In genomic region chr17:1179635-1180433, GRCh38 we compare ENCODE assay signal across 8 cellular contexts. TPM values are rescaled to one million over a fixed set of nuclear protein-coding genes. Genes with fewer than 3 reads are reported as not detected.
DNase-seq lines count a peak whose midpoint lies in the region; ATAC-seq and TF ChIP-seq lines count a peak whose summit lies in the region.

TSS of gene ABR (minus strand) at chr17:1179981. CDS start at chr17:1179727, 254 bp downstream.

- H3K9me3 ChIP-seq in AG04450 (ENCODE audit: control insufficient read depth, insufficient read depth, low read length) (no peaks in the 10 kb centered on the region), mesodermal cell (ENCODE audit: control insufficient read depth, low read length) (no peaks in the 10 kb centered on the region)

- CTCF ChIA-PET in AG04450 (lab: Charles Lee), result interaction anchor here (1.3 kb wide), 1 partner anchor 8 kb away, joined by 9 read pairs; no protein-coding TSS in a partner anchor

- 1 to 2% methylated on average over 31 to 60 of the region's 100 CpGs for WGBS in mesodermal cell (ENCODE audit: insufficient coverage in 2 of 2), 2 experiments

- peak within 1 kb of the TSS; percentile 81 for H3K4me3 ChIP-seq in AG04450 (ENCODE audit: low read depth, low read length)
- peak within 1 kb of the TSS; percentile 74 for H3K4me3 ChIP-seq in mesodermal cell (ENCODE audit: extremely low read depth, insufficient read depth, low read length, poor library complexity, severe bottlenecking)

- no peaks in the 10 kb centered on the region for H3K36me3 ChIP-seq in mesodermal cell (ENCODE audit: control insufficient read depth, insufficient read depth, low read length)

- no peak within 1 kb of the TSS for H3K27ac ChIP-seq in AG04450 (ENCODE audit: low read depth, low read length)
- H3K27ac ChIP-seq in mesodermal cell (ENCODE audit: low read depth, low read length, severe bottlenecking), result no peak within 1 kb of the TSS

- ATAC-seq in HG03521 (IDR thresholded peaks at IDR 0.05; ENCODE audit: unreplicated experiment), result peak; percentile 23
- peak; percentile 47 for ATAC-seq in stimulated activated effector memory CD8-positive, alpha-beta T cell treated with anti-CD3 and anti-CD28 coated beads, Interleukin-12 subunit alpha, Interleukin-12 subunit beta, amount 100 ng/mL, for 72 hours
- no peak for ATAC-seq in HG02610 (IDR thresholded peaks at IDR 0.05; ENCODE audit: unreplicated experiment)

- H3K27ac Mint-ChIP-seq in stimulated activated effector memory CD8-positive, alpha-beta T cell treated with anti-CD3 and anti-CD28 coated beads, Interleukin-12 subunit alpha, Interleukin-12 subunit beta, amount 100 ng/mL, for 72 hours, result peak within 1 kb of the TSS; percentile 67

- peaks cover 26% of the 10 kb centered on the region for H3K4me1 ChIP-seq in mesodermal cell (ENCODE audit: control insufficient read depth, insufficient read depth, low read length, poor library complexity, severe bottlenecking)

- no peaks in the 10 kb centered on the region for H3K36me3 Mint-ChIP-seq in stimulated activated effector memory CD8-positive, alpha-beta T cell treated with anti-CD3 and anti-CD28 coated beads, Interleukin-12 subunit alpha, Interleukin-12 subunit beta, amount 100 ng/mL, for 72 hours

- H3K27me3 ChIP-seq in AG04450 (ENCODE audit: control insufficient read depth, insufficient read depth, low read length), result no peaks in the 10 kb centered on the region

- no peaks in the 10 kb centered on the region for H3K9me3 Mint-ChIP-seq in stimulated activated effector memory CD8-positive, alpha-beta T cell treated with anti-CD3 and anti-CD28 coated beads, Interleukin-12 subunit alpha, Interleukin-12 subunit beta, amount 100 ng/mL, for 72 hours

- no peak for TF ChIP-seq CTCF in AG04450 (IDR thresholded peaks at IDR 0.05; ENCODE audit: low read depth, low read length)

- POLR2A ChIA-PET in AG04450 (lab: Yijun Ruan, JAX), result interaction anchor here (0.7 kb wide), 1 partner anchor 11 kb away, joined by 3 read pairs; no protein-coding TSS in a partner anchor

- peak within 1 kb of the TSS; percentile 65 for H3K4me3 Mint-ChIP-seq in stimulated activated effector memory CD8-positive, alpha-beta T cell treated with anti-CD3 and anti-CD28 coated beads, Interleukin-12 subunit alpha, Interleukin-12 subunit beta, amount 100 ng/mL, for 72 hours

- DNase-seq in AG04450 (ENCODE audit: low read depth, low spot score) (no peak), NOMO-1 treated with dmso at 0.1 percent for 144 hours (lab: John Stamatoyannopoulos, UW; ENCODE audit: unreplicated experiment) (no peak)
- peak; percentile 45 to 56 for DNase-seq in activated CD4-positive, alpha-beta T cell treated with anti-CD3 and anti-CD28 coated beads, Interleukin-2, amount 50 U/mL, for 4 hours
- DNase-seq in effector CD8-positive, alpha-beta T cell (lab: John Stamatoyannopoulos, UW), result peak; percentile 63
- peak; percentile 37 to 72 for DNase-seq in stimulated activated effector memory CD8-positive, alpha-beta T cell treated with anti-CD3 and anti-CD28 coated beads, Interleukin-12 subunit alpha, Interleukin-12 subunit beta, amount 100 ng/mL, for 72 hours (ENCODE audit: low spot score in 2 of 2)

- H3K4me1 Mint-ChIP-seq in stimulated activated effector memory CD8-positive, alpha-beta T cell treated with anti-CD3 and anti-CD28 coated beads, Interleukin-12 subunit alpha, Interleukin-12 subunit beta, amount 100 ng/mL, for 72 hours, result peaks cover 13% of the 10 kb centered on the region

RNA-seq across cellular contexts. Expression of gene ABR, which starts in this region (rescaled TPM):
- polyA plus RNA-seq in AG04450 (2011; rRNA removed), result 64.3 and 71.2 TPM in 2 replicates
- polyA minus RNA-seq in AG04450 (2011; rRNA and poly(A)+ RNA removed), result 94.2 and 133 TPM in 2 replicates
- polyA plus RNA-seq in mesodermal cell (2013, experiment 1 of 2), result 49.5 TPM
- 41.5 TPM for polyA plus RNA-seq in mesodermal cell (2013, experiment 2 of 2)

Comparison
In these comparisons a context has a peak if more than half of its experiments do, and no peak if none do; other contexts are left out.
1. DNase-seq: peak in activated CD4-positive, alpha-beta T cell treated with anti-CD3 and anti-CD28 coated beads, Interleukin-2, amount 50 U/mL, for 4 hours (2 of 2), effector CD8-positive, alpha-beta T cell (single experiment) and stimulated activated effector memory CD8-positive, alpha-beta T cell treated with anti-CD3 and anti-CD28 coated beads, Interleukin-12 subunit alpha, Interleukin-12 subunit beta, amount 100 ng/mL, for 72 hours (2 of 2); none in AG04450 (single experiment) and NOMO-1 treated with dmso at 0.1 percent for 144 hours (single experiment).